8 cellular contexts compared by ENCODE assay signal in the genomic region with DNA sequence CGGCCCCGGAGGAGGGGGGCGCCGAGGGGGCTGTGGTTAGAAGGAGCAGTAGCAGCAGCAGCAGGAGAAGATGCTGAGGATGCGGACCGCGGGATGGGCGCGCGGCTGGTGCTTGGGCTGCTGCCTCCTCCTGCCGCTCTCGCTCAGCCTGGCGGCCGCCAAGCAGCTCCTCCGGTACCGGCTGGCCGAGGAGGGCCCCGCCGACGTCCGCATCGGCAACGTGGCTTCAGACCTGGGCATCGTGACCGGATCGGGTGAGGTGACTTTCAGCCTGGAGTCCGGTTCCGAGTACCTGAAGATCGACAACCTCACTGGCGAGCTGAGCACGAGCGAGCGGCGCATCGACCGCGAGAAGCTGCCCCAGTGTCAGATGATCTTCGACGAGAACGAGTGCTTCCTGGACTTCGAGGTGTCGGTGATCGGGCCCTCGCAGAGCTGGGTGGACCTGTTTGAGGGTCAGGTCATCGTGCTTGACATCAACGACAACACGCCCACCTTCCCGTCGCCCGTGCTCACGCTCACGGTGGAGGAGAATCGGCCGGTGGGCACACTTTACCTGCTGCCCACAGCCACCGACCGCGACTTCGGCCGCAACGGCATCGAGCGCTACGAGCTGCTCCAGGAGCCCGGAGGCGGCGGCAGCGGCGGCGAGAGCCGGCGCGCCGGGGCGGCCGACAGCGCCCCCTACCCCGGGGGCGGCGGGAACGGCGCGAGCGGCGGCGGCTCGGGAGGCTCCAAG. TPM values are rescaled to one million over a fixed set of nuclear protein-coding genes. Genes with fewer than 3 reads are reported as not detected.
DNase-seq lines count a peak whose midpoint lies in the region; ATAC-seq and TF ChIP-seq lines count a peak whose summit lies in the region.

No MANE protein-coding gene starts in this region.

- H3K4me1 ChIP-seq in HUES48 (ENCODE audit: control insufficient read depth, insufficient read depth, low read length) = peaks cover 34% of the 10 kb centered on the region
- H3K4me1 ChIP-seq in colonic mucosa = peaks cover 5% of the 10 kb centered on the region
- peaks cover 57% of the 10 kb centered on the region for H3K4me1 ChIP-seq in suprapubic skin

- H3K27ac ChIP-seq in HUES48 (ENCODE audit: low read depth, low read length) = no peak overlapping the region
- no peak overlapping the region for H3K27ac ChIP-seq in colonic mucosa
- no peak overlapping the region for H3K27ac ChIP-seq in suprapubic skin

- peaks cover 50% of the 10 kb centered on the region for H3K27me3 ChIP-seq in HUES48 (ENCODE audit: control insufficient read depth, insufficient read depth, low read length)
- H3K27me3 ChIP-seq in colonic mucosa = peaks cover 53% of the 10 kb centered on the region
- peaks cover 44% of the 10 kb centered on the region for H3K27me3 ChIP-seq in suprapubic skin

- H3K36me3 ChIP-seq in HUES48 (ENCODE audit: control insufficient read depth, insufficient read depth, low read length) = no peaks in the 10 kb centered on the region
- H3K36me3 ChIP-seq in colonic mucosa = no peaks in the 10 kb centered on the region
- H3K36me3 ChIP-seq in suprapubic skin = no peaks in the 10 kb centered on the region

- no peak overlapping the region; the same call in 1 of the 2 replicates for H3K9ac ChIP-seq in HUES48 (ENCODE audit: low read depth, low read length)
- H3K9ac ChIP-seq in colonic mucosa (ENCODE audit: low read depth in 2 of 2, low read length in 2 of 2) = peak overlapping the region in 1 of 2 donors; percentile 19

- ATAC-seq in HG03442 (IDR thresholded peaks at IDR 0.05; ENCODE audit: unreplicated experiment) = no peak

- H3K4me3 ChIP-seq in HUES48 (ENCODE audit: low read depth, low read length) (peak overlapping the region; percentile 95), colonic mucosa (peak overlapping the region; percentile 32), suprapubic skin (peak overlapping the region; percentile 74)

- intact Hi-C loops in colonic mucosa (cut with DNase I) = no loop called here

- TF ChIP-seq POLR2A in suprapubic skin (IDR thresholded peaks at IDR 0.05) = no peak

- DNase-seq in Ammon's horn (ENCODE audit: low spot score) (peak; percentile 30), colonic mucosa (peak; percentile 22), kidney tubule cell (ENCODE audit: low spot score) (peak; percentile 32), suprapubic skin (ENCODE audit: low spot score in 2 of 2) (no peak), UCSD-AML1 (lab: John Stamatoyannopoulos, UW; ENCODE audit: unreplicated experiment) (no peak)
- DNase-seq in stimulated activated CD4-positive, alpha-beta T cell treated with anti-CD3 and anti-CD28 coated beads, Interleukin-2, amount 100 ng/mL, for 48 hours = no peak

- no peak for TF ChIP-seq EP300 in suprapubic skin (IDR thresholded peaks at IDR 0.05)

- no peaks in the 10 kb centered on the region for H3K9me3 ChIP-seq in HUES48 (ENCODE audit: control insufficient read depth, insufficient read depth, low read length)
- no peaks in the 10 kb centered on the region for H3K9me3 ChIP-seq in colonic mucosa
- H3K9me3 ChIP-seq in suprapubic skin = no peaks in the 10 kb centered on the region

- TF ChIP-seq CTCF in colonic mucosa (IDR thresholded peaks at IDR 0.05) (no peak), suprapubic skin (IDR thresholded peaks at IDR 0.05) (peak; percentile 26 to 43)

- 4% methylated on average over 22 of the region's 86 CpGs for WGBS in suprapubic skin

RNA-seq across cellular contexts. Expression of gene PCDH7, which starts 1.4 kb away (rescaled TPM):
- total RNA-seq in colonic mucosa (10 to 100 TPM in 1 of 2 donors, 1 to 10 TPM in 1; 4.7 to 18.0 TPM), suprapubic skin (10 to 100 TPM; 38.1 to 70.0 (median 44.0) TPM)

Comparison
In these comparisons a context has a peak if more than half of its experiments do, and no peak if none do; other contexts are left out.
1. DNase-seq: peak in Ammon's horn (single experiment), colonic mucosa (single experiment) and kidney tubule cell (single experiment); none in suprapubic skin (0 of 2), UCSD-AML1 (single experiment) and stimulated activated CD4-positive, alpha-beta T cell treated with anti-CD3 and anti-CD28 coated beads, Interleukin-2, amount 100 ng/mL, for 48 hours (0 of 2).
2. H3K4me3 ChIP-seq: peak in every context shown above with its lines; median percentile 95 in HUES48; 74 in suprapubic skin; 32 in colonic mucosa.